Comparison of ENCODE assay signal across 21 cellular contexts in the genomic region with DNA sequence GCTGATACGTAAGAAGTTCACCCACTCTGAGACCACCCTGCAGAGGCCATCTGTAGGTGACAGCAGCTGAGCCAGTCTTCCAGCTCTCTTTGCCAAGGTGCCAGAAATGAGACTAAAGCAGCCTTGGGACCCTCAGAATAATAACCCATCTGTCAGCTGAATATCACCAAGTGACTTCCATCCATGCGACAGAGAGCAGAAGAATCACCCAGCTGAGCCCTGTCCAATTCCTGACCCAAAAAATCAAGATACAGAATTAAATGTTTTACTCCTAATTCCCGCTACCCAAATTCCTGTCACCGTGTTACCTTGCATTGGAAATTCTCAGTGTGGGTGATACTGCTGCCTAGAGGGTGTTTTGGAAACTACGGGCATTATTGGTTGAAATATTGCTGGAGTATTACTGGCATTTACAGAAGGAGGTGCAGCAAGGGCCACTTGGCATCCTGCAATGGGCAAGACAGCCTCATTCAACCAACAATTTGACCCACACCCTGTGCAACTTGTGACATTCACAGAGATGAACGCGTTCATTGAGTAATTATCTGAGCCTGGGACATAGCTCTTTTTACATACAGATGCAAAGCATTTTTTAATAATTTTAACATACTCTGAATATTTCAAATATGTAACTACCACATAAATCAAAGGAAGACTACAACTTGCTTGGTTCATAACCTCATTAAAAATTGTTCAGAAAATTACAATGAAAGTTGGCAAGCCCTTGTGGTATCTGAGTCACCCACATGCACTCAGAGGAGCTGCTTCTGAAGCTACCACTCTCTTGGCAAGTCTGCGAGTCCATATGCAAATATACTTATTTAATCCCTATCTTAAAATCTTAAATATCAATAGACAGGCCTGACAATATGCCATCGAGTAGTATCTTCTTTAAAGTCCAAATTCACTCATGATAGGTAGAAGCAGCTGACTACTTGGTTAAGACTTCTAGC.
A peak's percentile ranks its signal among the peaks of the same experiment; 100 is the strongest.
DNase-seq lines count a peak whose midpoint lies in the region; ATAC-seq and TF ChIP-seq lines count a peak whose summit lies in the region.
"Had no signal": no experiment of that assay in that cellular context is flagged by ENCODE, and none has a peak within 500 bp of the region (broad histone marks: within the 10 kb centered on the region; RNA-seq: fewer than 3 reads in every experiment).

No MANE protein-coding gene starts in this region.

- no peak overlapping the region for H3K4me3 ChIP-seq in endodermal cell (ENCODE audit: low read length)
- H3K4me3 ChIP-seq: SK-N-MC, spleen, thoracic aorta had no signal

- 87 to 96% methylated on average over 7 to 9 of the region's 9 CpGs for WGBS in endodermal cell (ENCODE audit: insufficient coverage in 1 of 2, insufficient read length in 1 of 2), 2 experiments

- no peaks in the 10 kb centered on the region for H3K27me3 Mint-ChIP-seq in endodermal cell (ENCODE audit: insufficient read depth)
- H3K27me3 Mint-ChIP-seq in progenitor cell of endocrine pancreas, result no peaks in the 10 kb centered on the region
- peaks cover 6% of the 10 kb centered on the region for H3K27me3 Mint-ChIP-seq in glutamatergic neuron (ENCODE audit: unreplicated experiment)
- H3K27me3 Mint-ChIP-seq: memory B cell had no signal

- H3K9me3 Mint-ChIP-seq in endodermal cell (peaks cover 14% of the 10 kb centered on the region), progenitor cell of endocrine pancreas (ENCODE audit: low read depth) (peaks cover 7% of the 10 kb centered on the region), glutamatergic neuron (ENCODE audit: unreplicated experiment) (peaks cover 2% of the 10 kb centered on the region)
- peaks cover 9% of the 10 kb centered on the region for H3K9me3 Mint-ChIP-seq in stimulated activated effector memory CD8-positive, alpha-beta T cell treated with anti-CD3 and anti-CD28 coated beads, Interleukin-12 subunit alpha, Interleukin-12 subunit beta, amount 100 ng/mL, for 72 hours

- no peaks in the 10 kb centered on the region for H3K4me1 ChIP-seq in endodermal cell (ENCODE audit: control insufficient read depth, insufficient read depth, low read length)
- H3K4me1 ChIP-seq: spleen had no signal

- TF ChIP-seq CTCF in endodermal cell (conservative IDR thresholded peaks at IDR 0.05) (peak; percentile 69), progenitor cell of endocrine pancreas (IDR thresholded peaks at IDR 0.05; ENCODE audit: unreplicated experiment) (peak; percentile 22), glutamatergic neuron (IDR thresholded peaks at IDR 0.05; ENCODE audit: partially characterized antibody, unreplicated experiment) (no peak)

- DNase-seq in EL (peak; percentile 45), NAMALWA (ENCODE audit: low spot score) (peak; percentile 11), endodermal cell (no peak), progenitor cell of endocrine pancreas (ENCODE audit: low spot score, unreplicated experiment) (no peak), NCI-H748 treated with DMSO at 0.1 percent for 48 hours (lab: John Stamatoyannopoulos, UW) (no peak), glutamatergic neuron (no peak)
- DNase-seq in stimulated activated effector memory CD8-positive, alpha-beta T cell treated with anti-CD3 and anti-CD28 coated beads, Interleukin-12 subunit alpha, Interleukin-12 subunit beta, amount 100 ng/mL, for 72 hours (ENCODE audit: low spot score in 2 of 2), result no peak
- DNase-seq: activated CD4-positive, alpha-beta T cell treated with anti-CD3 and anti-CD28 coated beads for 4 hours; activated CD8-positive, alpha-beta memory T cell treated with anti-CD3 and anti-CD28 coated beads, Interleukin-2, amount 50 U/mL, for 4 hours; activated gamma-delta T cell; C1 segment of cervical spinal cord; DMS153; HCEC 1CT; naive thymus-derived CD8-positive, alpha-beta T cell; NCI-H1048; NCI-H2107; NCI-H526; spleen had no signal

- peaks cover 4% of the 10 kb centered on the region for H3K4me1 Mint-ChIP-seq in endodermal cell
- H3K4me1 Mint-ChIP-seq in progenitor cell of endocrine pancreas (ENCODE audit: low read depth), result no peaks in the 10 kb centered on the region
- no peaks in the 10 kb centered on the region for H3K4me1 Mint-ChIP-seq in glutamatergic neuron (ENCODE audit: low read depth, unreplicated experiment)
- peaks cover 14% of the 10 kb centered on the region for H3K4me1 Mint-ChIP-seq in stimulated activated effector memory CD8-positive, alpha-beta T cell treated with anti-CD3 and anti-CD28 coated beads, Interleukin-12 subunit alpha, Interleukin-12 subunit beta, amount 100 ng/mL, for 72 hours

- ATAC-seq in stimulated activated effector memory CD8-positive, alpha-beta T cell treated with anti-CD3 and anti-CD28 coated beads, Interleukin-12 subunit alpha, Interleukin-12 subunit beta, amount 100 ng/mL, for 72 hours, result no peak
- ATAC-seq: naive thymus-derived CD8-positive, alpha-beta T cell had no signal

- H3K9me3 ChIP-seq in endodermal cell (ENCODE audit: control insufficient read depth, low read length), result peaks cover 23% of the 10 kb centered on the region

- no peak overlapping the region for H3K4me3 Mint-ChIP-seq in endodermal cell
- H3K4me3 Mint-ChIP-seq in progenitor cell of endocrine pancreas (ENCODE audit: low read depth), result no peak overlapping the region
- H3K4me3 Mint-ChIP-seq in glutamatergic neuron (ENCODE audit: unreplicated experiment), result no peak overlapping the region
- no peak overlapping the region for H3K4me3 Mint-ChIP-seq in stimulated activated effector memory CD8-positive, alpha-beta T cell treated with anti-CD3 and anti-CD28 coated beads, Interleukin-12 subunit alpha, Interleukin-12 subunit beta, amount 100 ng/mL, for 72 hours
- H3K4me3 Mint-ChIP-seq: memory B cell; naive thymus-derived CD8-positive, alpha-beta T cell had no signal

- H3K27ac ChIP-seq in endodermal cell (ENCODE audit: low read depth, low read length), result no peak overlapping the region
- H3K27ac ChIP-seq: SK-N-MC, spleen, thoracic aorta had no signal

- H3K27ac Mint-ChIP-seq in endodermal cell, result no peak overlapping the region
- no peak overlapping the region for H3K27ac Mint-ChIP-seq in progenitor cell of endocrine pancreas
- no peak overlapping the region for H3K27ac Mint-ChIP-seq in glutamatergic neuron (ENCODE audit: unreplicated experiment)
- no peak overlapping the region for H3K27ac Mint-ChIP-seq in stimulated activated effector memory CD8-positive, alpha-beta T cell treated with anti-CD3 and anti-CD28 coated beads, Interleukin-12 subunit alpha, Interleukin-12 subunit beta, amount 100 ng/mL, for 72 hours
- H3K27ac Mint-ChIP-seq: memory B cell; naive thymus-derived CD8-positive, alpha-beta T cell had no signal

- H3K9ac ChIP-seq in endodermal cell (ENCODE audit: extremely low read depth, low read length, poor library complexity, severe bottlenecking), result no peak overlapping the region

- H3K36me3 Mint-ChIP-seq in endodermal cell (ENCODE audit: low read depth) (no peaks in the 10 kb centered on the region), progenitor cell of endocrine pancreas (ENCODE audit: insufficient read depth) (no peaks in the 10 kb centered on the region), glutamatergic neuron (ENCODE audit: unreplicated experiment) (no peaks in the 10 kb centered on the region)
- H3K36me3 Mint-ChIP-seq in stimulated activated effector memory CD8-positive, alpha-beta T cell treated with anti-CD3 and anti-CD28 coated beads, Interleukin-12 subunit alpha, Interleukin-12 subunit beta, amount 100 ng/mL, for 72 hours, result peaks cover 10% of the 10 kb centered on the region
- H3K36me3 Mint-ChIP-seq: memory B cell had no signal

- H3K27me3 ChIP-seq in endodermal cell (ENCODE audit: control insufficient read depth, insufficient read depth, low read length, poor library complexity, severe bottlenecking), result no peaks in the 10 kb centered on the region
- H3K27me3 ChIP-seq: spleen had no signal

- H3K36me3 ChIP-seq in endodermal cell (ENCODE audit: control insufficient read depth, insufficient read depth, low read length), result no peaks in the 10 kb centered on the region
- H3K36me3 ChIP-seq: spleen, thoracic aorta had no signal

Comparison
In these comparisons a context has a peak if more than half of its experiments do, and no peak if none do; other contexts are left out.
1. DNase-seq: peak in EL (single experiment) and NAMALWA (single experiment); none in endodermal cell (single experiment), progenitor cell of endocrine pancreas (single experiment), NCI-H748 treated with DMSO at 0.1 percent for 48 hours (single experiment), glutamatergic neuron (single experiment) and stimulated activated effector memory CD8-positive, alpha-beta T cell treated with anti-CD3 and anti-CD28 coated beads, Interleukin-12 subunit alpha, Interleukin-12 subunit beta, amount 100 ng/mL, for 72 hours (0 of 2).